In the genomic region with DNA sequence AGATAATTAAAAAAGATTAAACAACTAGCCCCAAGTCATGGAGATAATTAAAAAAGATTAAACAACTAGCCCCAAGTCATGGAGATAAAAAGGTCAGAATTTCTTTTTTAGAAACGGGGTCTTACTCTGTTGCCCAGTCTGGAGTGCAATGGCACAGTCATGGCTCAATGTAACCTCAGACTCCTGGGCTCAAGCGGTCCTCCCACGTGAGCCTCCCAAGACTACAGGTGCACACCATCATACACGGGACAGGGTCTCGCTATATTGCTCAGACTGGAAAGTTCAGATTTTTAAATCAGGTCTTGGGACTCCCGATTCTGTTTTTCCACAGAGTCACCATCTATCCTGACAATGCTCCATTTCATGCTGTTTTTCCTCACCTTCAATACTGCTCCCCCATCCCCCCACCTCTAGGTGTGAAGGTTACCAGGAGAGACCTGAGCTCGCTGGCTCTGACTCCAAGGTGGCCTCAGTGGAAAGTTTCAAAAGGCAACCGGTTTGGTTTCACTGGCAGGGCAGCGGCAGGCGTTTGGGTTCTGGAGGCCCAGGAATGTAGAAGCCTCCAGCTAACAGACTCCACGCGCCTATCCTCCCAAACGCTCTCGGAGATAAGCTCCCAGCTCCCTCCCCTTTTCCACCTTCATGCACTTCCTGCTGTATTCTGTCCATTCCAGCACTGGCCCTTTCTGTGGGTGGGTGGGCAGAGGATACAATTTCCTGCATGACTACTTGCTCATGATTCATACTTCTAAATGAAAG, we compare ENCODE assay signal across 17 cellular contexts. TPM values are rescaled to one million over a fixed set of nuclear protein-coding genes. Genes with fewer than 3 reads are reported as not detected.
DNase-seq lines count a peak whose midpoint lies in the region; ATAC-seq and TF ChIP-seq lines count a peak whose summit lies in the region.
"Had no signal": no experiment of that assay in that cellular context is flagged by ENCODE, and none has a peak within 500 bp of the region (broad histone marks: within the 10 kb centered on the region; RNA-seq: fewer than 3 reads in every experiment).

No MANE protein-coding gene starts in this region.

- CTCF ChIA-PET in Calu3 (lab: Charles Lee) (no interaction called here), PC-9 (lab: Charles Lee) (interaction anchor here (0.6 to 1.7 kb wide), 4 partner anchors 13 to 116 kb away, joined by 3 to 4 read pairs (median 4); no protein-coding TSS in a partner anchor)

- H2AK5ac ChIP-seq in trophoblast cell (ENCODE audit: low read length), result no peak overlapping the region

- H3K14ac ChIP-seq in trophoblast cell (ENCODE audit: low read length), result no peak overlapping the region

- no peaks in the 10 kb centered on the region for H4K20me1 ChIP-seq in PC-9 (ENCODE audit: insufficient read depth)

- H3K18ac ChIP-seq in trophoblast cell (ENCODE audit: low read length), result no peak overlapping the region

- H3K9me2 ChIP-seq in PC-9 (ENCODE audit: insufficient read depth), result no peaks in the 10 kb centered on the region

- peaks cover 12% of the 10 kb centered on the region for H3K79me2 ChIP-seq in PC-9 (ENCODE audit: low read depth)
- peaks cover 33% of the 10 kb centered on the region for H3K79me2 ChIP-seq in trophoblast cell (ENCODE audit: control insufficient read depth, insufficient read depth, low read length, poor library complexity)

- H3K36me3 Mint-ChIP-seq in Calu3 (ENCODE audit: insufficient read depth, unreplicated experiment), result peaks cover 30% of the 10 kb centered on the region

- H3K36me3 ChIP-seq in PC-9 (ENCODE audit: low read depth), result no peaks in the 10 kb centered on the region
- peaks cover 0 to 7% of the 10 kb centered on the region in 2 experiments for H3K36me3 ChIP-seq in trophoblast cell (ENCODE audit: control insufficient read depth in 1 of 2, insufficient read depth in 2 of 2, low read length in 2 of 2)
- no peaks in the 10 kb centered on the region for H3K36me3 ChIP-seq in prostate gland
- H3K36me3 ChIP-seq: BLaER1, gastroesophageal sphincter, lower lobe of right lung had no signal

- no CpG with 5 or more reads among the region's 14 CpGs for WGBS in trophoblast cell (ENCODE audit: extremely low coverage, insufficient coverage, insufficient read length)
- WGBS in prostate gland, result 66% methylated on average over 14 of the region's 14 CpGs

- H4K12ac ChIP-seq in trophoblast cell (ENCODE audit: low read depth, low read length), result no peak overlapping the region

- no peak for DNase-seq in Calu3
- peak; percentile 69 for DNase-seq in PC-9
- peak; percentile 33 for DNase-seq in fibroblast of the aortic adventitia (ENCODE audit: low read depth)
- DNase-seq in trophoblast cell, result peak; percentile 85 to 86
- no peak for DNase-seq in prostate gland (ENCODE audit: low spot score)
- DNase-seq in erythroblast (lab: John Stamatoyannopoulos, UW), result no peak
- no peak for DNase-seq in stimulated activated CD4-positive, alpha-beta T cell treated with anti-CD3 and anti-CD28 coated beads, Interleukin-2, amount 100 ng/mL, for 48 hours
- DNase-seq: Karpas-422; lower lobe of right lung; NCI-H1930; NK-92 treated with Interleukin-12 subunit alpha and Interleukin-12 subunit beta, amount 100 ng/mL, for 24 hours; stimulated activated CD4-positive, alpha-beta T cell treated with anti-CD3 and anti-CD28 coated beads, Interleukin-1b, Interleukin-23, amount 100 ng/mL, for 48 hours; stimulated activated naive CD4-positive, alpha-beta T cell treated with Interleukin-2 at 50 U/mL for 16 hours had no signal

- H3K9me3 ChIP-seq in PC-9 (ENCODE audit: insufficient read depth, low read depth) (no peaks in the 10 kb centered on the region), trophoblast cell (ENCODE audit: insufficient read depth, low read depth, low read length) (peaks cover 2% of the 10 kb centered on the region), prostate gland (no peaks in the 10 kb centered on the region)
- H3K9me3 ChIP-seq: BLaER1, gastroesophageal sphincter, lower lobe of right lung had no signal

- ATAC-seq in HG03139 (IDR thresholded peaks at IDR 0.05; ENCODE audit: unreplicated experiment), result no peak
- ATAC-seq: lower lobe of right lung had no signal

- peak overlapping the region; percentile 59 for H3K4me2 ChIP-seq in PC-9
- H3K4me2 ChIP-seq in trophoblast cell (ENCODE audit: low read length), result peak overlapping the region; percentile 5

- H2BK5ac ChIP-seq in trophoblast cell (ENCODE audit: low read depth, low read length, poor library complexity), result peak overlapping the region; percentile 26

- POLR2A ChIA-PET in PC-9 (lab: Charles Lee; ENCODE audit: unreplicated experiment), result interaction anchor here (0.6 to 1.0 kb wide), 4 partner anchors 15 to 81 kb away, joined by 6 to 32 read pairs (median 22); partner anchors contain the start of gene ANKRD39

- TF ChIP-seq POLR2A in prostate gland (IDR thresholded peaks at IDR 0.05), result no peak
- TF ChIP-seq POLR2A in erythroblast (IDR thresholded peaks at IDR 0.05; ENCODE audit: low read length), result no peak

- peak overlapping the region; percentile 44 for H2BK12ac ChIP-seq in trophoblast cell (ENCODE audit: low read length)

- H4K8ac ChIP-seq in trophoblast cell (ENCODE audit: low read depth, low read length), result no peak overlapping the region

- H3K27ac Mint-ChIP-seq in Calu3 (ENCODE audit: unreplicated experiment), result no peak overlapping the region

- TF ChIP-seq CTCF in Calu3 (IDR thresholded peaks at IDR 0.05; ENCODE audit: unreplicated experiment), result no peak
- no peak for TF ChIP-seq CTCF in PC-9 (conservative IDR thresholded peaks at IDR 0.05)
- TF ChIP-seq CTCF in fibroblast of the aortic adventitia (IDR thresholded peaks at IDR 0.05; ENCODE audit: insufficient read depth, low read length), result no peak
- no peak for TF ChIP-seq CTCF in prostate gland (IDR thresholded peaks at IDR 0.05)

- intact Hi-C loops in Calu3 (cut with micrococcal nuclease; ENCODE audit: unreplicated experiment) (no loop called here), PC-9 (cut with micrococcal nuclease; ENCODE audit: unreplicated experiment) (loop anchor here (2.0 kb wide), 1 partner anchor 14 kb away; no protein-coding TSS in a partner anchor), prostate gland (cut with DNase I) (no loop called here)

- H2AFZ ChIP-seq in PC-9, result no peak overlapping the region
- H2AFZ ChIP-seq in trophoblast cell (ENCODE audit: insufficient read depth, low read length, poor library complexity), result no peak overlapping the region
- H2AFZ ChIP-seq: parathyroid adenoma had no signal

- no peak overlapping the region for H3K23ac ChIP-seq in trophoblast cell (ENCODE audit: low read length)

- no peak overlapping the region for H3K4ac ChIP-seq in trophoblast cell (ENCODE audit: low read depth, low read length)

- H3K4me3 ChIP-seq in PC-9 (no peak overlapping the region), fibroblast of the aortic adventitia (ENCODE audit: low read depth, low read length) (no peak overlapping the region), trophoblast cell (ENCODE audit: low read depth, low read length) (no peak overlapping the region), prostate gland (no peak overlapping the region)
- H3K4me3 ChIP-seq: BLaER1, gastroesophageal sphincter, lower lobe of right lung had no signal

- peaks cover 22% of the 10 kb centered on the region for H3K27me3 Mint-ChIP-seq in Calu3 (ENCODE audit: unreplicated experiment)

- no peaks in the 10 kb centered on the region for H3K27me3 ChIP-seq in PC-9 (ENCODE audit: insufficient read depth, low read depth)
- H3K27me3 ChIP-seq in trophoblast cell (ENCODE audit: insufficient read depth, low read length), result no peaks in the 10 kb centered on the region
- H3K27me3 ChIP-seq in prostate gland (replicated peaks; ENCODE audit: insufficient read depth), result no peaks in the 10 kb centered on the region
- H3K27me3 ChIP-seq: BLaER1, gastroesophageal sphincter had no signal

- H3K27ac ChIP-seq in PC-9 (0 out of 2 replicates have a peak overlapping the region, but pooled peaks have one; percentile 3), trophoblast cell (ENCODE audit: low read depth, low read length) (peak overlapping the region; percentile 90), prostate gland (no peak overlapping the region)

- peak overlapping the region; percentile 2 for H2BK120ac ChIP-seq in trophoblast cell (ENCODE audit: insufficient read depth, low read length, poor library complexity)

- peaks cover 43% of the 10 kb centered on the region; the same call in 1 of the 2 replicates for H3F3A ChIP-seq in PC-9 (ENCODE audit: insufficient read depth, low read depth)

- H4K91ac ChIP-seq in trophoblast cell (ENCODE audit: low read depth, low read length), result peak overlapping the region; percentile 29

- no peak overlapping the region for H3K9ac ChIP-seq in trophoblast cell (ENCODE audit: low read length)
- H3K9ac ChIP-seq: BLaER1, parathyroid adenoma had no signal

- BruUV-seq in Calu3 (replicated peaks; lab: Mats Ljungman, UMichigan), result TSS peak; percentile 16
- BruUV-seq in PC-9 (replicated peaks; lab: Mats Ljungman, UMichigan), result no TSS peak

- H3K4me3 Mint-ChIP-seq in Calu3 (ENCODE audit: low read depth, unreplicated experiment), result no peak overlapping the region

- no peaks in the 10 kb centered on the region for H3K9me3 Mint-ChIP-seq in Calu3 (ENCODE audit: low read depth, unreplicated experiment)

- no peaks in the 10 kb centered on the region for H3K4me1 Mint-ChIP-seq in Calu3 (ENCODE audit: low read depth, unreplicated experiment)

- H3K4me1 ChIP-seq in PC-9 (replicated peaks; ENCODE audit: insufficient read depth), result peaks cover 69% of the 10 kb centered on the region
- H3K4me1 ChIP-seq in trophoblast cell (ENCODE audit: control insufficient read depth in 1 of 2, insufficient read depth in 2 of 2, low read length in 2 of 2), result peaks cover 45 to 56% of the 10 kb centered on the region in 2 experiments
- H3K4me1 ChIP-seq in prostate gland (replicated peaks), result no peaks in the 10 kb centered on the region

- H3K79me1 ChIP-seq in trophoblast cell (ENCODE audit: low read length), result peaks cover 74% of the 10 kb centered on the region

RNA-seq across cellular contexts. Expression of gene SEMA4C, which starts 2.9 kb away (rescaled TPM):
- total RNA-seq in Calu3 (2022) (23.8 and 25.3 TPM in 2 replicates), PC-9 (2021) (52.8 and 60.5 TPM in 2 replicates), fibroblast of the aortic adventitia (ENCODE audit: low replicate concordance) (15.4 and 20.4 TPM in 2 replicates), prostate gland (10 to 100 TPM; 35.8 to 45.9 TPM)
- polyA plus RNA-seq in trophoblast cell (2013), result 157 and 161 TPM in 2 replicates

RNA-seq across cellular contexts. Expression of gene ANKRD39, which starts 15.0 kb away (rescaled TPM):
- total RNA-seq in Calu3 (2022), result 12.2 and 14.1 TPM in 2 replicates
- total RNA-seq in PC-9 (2021), result 19.0 and 23.2 TPM in 2 replicates
- total RNA-seq in fibroblast of the aortic adventitia (ENCODE audit: low replicate concordance), result 4.0 and 6.1 TPM in 2 replicates
- 32.8 and 33.4 TPM in 2 replicates for polyA plus RNA-seq in trophoblast cell (2013)
- 10 to 100 TPM; 21.2 to 38.7 TPM for total RNA-seq in prostate gland

RNA-seq across cellular contexts. Expression of gene ANKRD23, which starts 28.9 kb away (rescaled TPM):
- total RNA-seq in Calu3 (2022) (6.5 and 7.5 TPM in 2 replicates), PC-9 (2021) (6.0 and 8.9 TPM in 2 replicates), fibroblast of the aortic adventitia (ENCODE audit: low replicate concordance) (2.3 and 6.0 TPM in 2 replicates), prostate gland (10 to 100 TPM; 11.4 to 15.2 TPM)
- 4.5 and 4.7 TPM in 2 replicates for polyA plus RNA-seq in trophoblast cell (2013)

RNA-seq across cellular contexts. Expression of gene CNNM3, which starts 56.7 kb away (rescaled TPM):
- total RNA-seq in Calu3 (2022) (22.5 and 25.1 TPM in 2 replicates), PC-9 (2021) (28.7 and 28.8 TPM in 2 replicates), fibroblast of the aortic adventitia (ENCODE audit: low replicate concordance) (2.2 and 6.9 TPM in 2 replicates), prostate gland (10 to 100 TPM; 29.7 to 29.8 TPM)
- 13.3 and 13.9 TPM in 2 replicates for polyA plus RNA-seq in trophoblast cell (2013)

Comparison
In these comparisons a context has a peak if more than half of its experiments do, and no peak if none do; other contexts are left out.
1. DNase-seq: peak in PC-9 (2 of 2), fibroblast of the aortic adventitia (single experiment) and trophoblast cell (2 of 2); none in Calu3 (single experiment), prostate gland (single experiment), erythroblast (0 of 2) and stimulated activated CD4-positive, alpha-beta T cell treated with anti-CD3 and anti-CD28 coated beads, Interleukin-2, amount 100 ng/mL, for 48 hours (0 of 2).
2. H3K27ac ChIP-seq: peak in PC-9 (single experiment) and trophoblast cell (single experiment); none in prostate gland (0 of 2).